9 cellular contexts compared by ENCODE assay signal in genomic region chr1:67771152-67771551, GRCh38.
DNase-seq lines count a peak whose midpoint lies in the region; FAIRE-seq and TF ChIP-seq lines count a peak whose summit lies in the region.
"Had no signal": no experiment of that assay in that cellular context is flagged by ENCODE, and none has a peak within 500 bp of the region (broad histone marks: within the 10 kb centered on the region; RNA-seq: fewer than 3 reads in every experiment).

No MANE protein-coding gene starts in this region.

- DNase-seq in GM12864 (ENCODE audit: low read depth): no peak
- DNase-seq in endothelial cell of umbilical vein (ENCODE audit: low read depth, low spot score): peak; percentile 73
- DNase-seq in trophoblast cell: peak; percentile 94 to 95
- DNase-seq in pons (ENCODE audit: low spot score): no peak
- no peak for DNase-seq in head of caudate nucleus
- no peak for DNase-seq in stimulated activated naive CD4-positive, alpha-beta T cell (lab: John Stamatoyannopoulos, UW)
- DNase-seq in activated T-cell treated with anti-CD3 and anti-CD28 coated beads, Interleukin-2, amount 50 U/mL, for 1 hour: no peak
- DNase-seq: hippocampal formation had no signal

- H4K8ac ChIP-seq in trophoblast cell (ENCODE audit: low read depth, low read length): no peak overlapping the region

- no peaks in the 10 kb centered on the region for H3F3A ChIP-seq in OCI-LY1 (ENCODE audit: insufficient read depth, low read length)

- H4K20me1 ChIP-seq in OCI-LY1 (ENCODE audit: insufficient read depth, low read length): no peaks in the 10 kb centered on the region
- no peaks in the 10 kb centered on the region for H4K20me1 ChIP-seq in endothelial cell of umbilical vein (replicated peaks; ENCODE audit: control insufficient read depth, extremely low read depth, insufficient read depth, low read length)

- no peak for TF ChIP-seq POLR2A in endothelial cell of umbilical vein (IDR thresholded peaks at IDR 0.05; ENCODE audit: low read depth, low read length)

- FAIRE-seq in endothelial cell of umbilical vein (lab: Jason Lieb, UNC): peak; percentile 55

- TF ChIP-seq CTCF in GM12864 (IDR thresholded peaks at IDR 0.05; ENCODE audit: low read depth, low read length, missing control alignments): peak; percentile 15
- peak; percentile 40; the same call in 1 of the 2 replicates for TF ChIP-seq CTCF in OCI-LY1 (IDR thresholded peaks at IDR 0.05; ENCODE audit: low read length)
- TF ChIP-seq CTCF in endothelial cell of umbilical vein (IDR thresholded peaks at IDR 0.05; ENCODE audit: extremely low read depth in 1 of 2, insufficient read depth in 1 of 2, low read depth in 1 of 2, low read length in 2 of 2): peak in 1 of 2 donors; percentile 8

- H3K4me1 ChIP-seq in OCI-LY1 (ENCODE audit: insufficient read depth, low read length, severe bottlenecking) (no peaks in the 10 kb centered on the region), endothelial cell of umbilical vein (ENCODE audit: control insufficient read depth, extremely low read depth, insufficient read depth, low read length) (peaks cover 40% of the 10 kb centered on the region), trophoblast cell (ENCODE audit: control insufficient read depth in 1 of 2, insufficient read depth in 2 of 2, low read length in 2 of 2) (peaks cover 0 to 2% of the 10 kb centered on the region in 2 experiments)

- H3K27ac ChIP-seq in OCI-LY1 (ENCODE audit: low read depth, low read length, poor library complexity, severe bottlenecking): no peak overlapping the region
- H3K27ac ChIP-seq in endothelial cell of umbilical vein (ENCODE audit: insufficient read depth, low read depth, low read length): peak overlapping the region; percentile 53
- no peak overlapping the region for H3K27ac ChIP-seq in trophoblast cell (ENCODE audit: low read depth, low read length)

- no peaks in the 10 kb centered on the region for H3K36me3 ChIP-seq in OCI-LY1 (ENCODE audit: insufficient read depth, low read length)
- peaks cover 4 to 7% of the 10 kb centered on the region in 2 experiments for H3K36me3 ChIP-seq in endothelial cell of umbilical vein (ENCODE audit: control insufficient read depth in 2 of 2, extremely low read depth in 1 of 2, insufficient read depth in 2 of 2, low read length in 2 of 2)
- H3K36me3 ChIP-seq in trophoblast cell (ENCODE audit: control insufficient read depth in 1 of 2, insufficient read depth in 2 of 2, low read length in 2 of 2): peaks cover 0 to 3% of the 10 kb centered on the region in 2 experiments

- H3K4me3 ChIP-seq in GM12864 (ENCODE audit: low read depth, low read length): no peak overlapping the region
- no peak overlapping the region for H3K4me3 ChIP-seq in OCI-LY1 (ENCODE audit: low read depth, low read length, poor library complexity, severe bottlenecking)
- no peak overlapping the region for H3K4me3 ChIP-seq in endothelial cell of umbilical vein (replicated peaks in 1 of 3; ENCODE audit: insufficient read depth in 1 of 3, low read depth in 1 of 3, low read length in 3 of 3)
- H3K4me3 ChIP-seq in trophoblast cell (ENCODE audit: low read depth, low read length): no peak overlapping the region

- BruUV-seq in endothelial cell of umbilical vein (replicated peaks; lab: Mats Ljungman, UMichigan): no TSS peak

- H2BK12ac ChIP-seq in trophoblast cell (ENCODE audit: low read length): no peak overlapping the region

- H3K4ac ChIP-seq in trophoblast cell (ENCODE audit: low read depth, low read length): no peak overlapping the region

- H3K27me3 ChIP-seq in OCI-LY1 (ENCODE audit: insufficient read depth, low read length) (no peaks in the 10 kb centered on the region), endothelial cell of umbilical vein (ENCODE audit: control insufficient read depth in 2 of 2, insufficient read depth in 2 of 2, low read length in 2 of 2) (no peaks in the 10 kb centered on the region), trophoblast cell (ENCODE audit: insufficient read depth, low read length) (no peaks in the 10 kb centered on the region)

- no peak overlapping the region for H4K91ac ChIP-seq in trophoblast cell (ENCODE audit: low read depth, low read length)

- H4K12ac ChIP-seq in trophoblast cell (ENCODE audit: low read depth, low read length): no peak overlapping the region

- WGBS in trophoblast cell (ENCODE audit: extremely low coverage, insufficient coverage, insufficient read length): no CpG with 5 or more reads among the region's 6 CpGs

- H3K14ac ChIP-seq in trophoblast cell (ENCODE audit: low read length): no peak overlapping the region

- H3K79me2 ChIP-seq in OCI-LY1 (ENCODE audit: insufficient read depth, low read length) (no peaks in the 10 kb centered on the region), endothelial cell of umbilical vein (ENCODE audit: control insufficient read depth, insufficient read depth, low read length) (peaks cover 58% of the 10 kb centered on the region), trophoblast cell (ENCODE audit: control insufficient read depth, insufficient read depth, low read length, poor library complexity) (no peaks in the 10 kb centered on the region)

- H3K18ac ChIP-seq in trophoblast cell (ENCODE audit: low read length): no peak overlapping the region

- H3K9ac ChIP-seq in OCI-LY1 (ENCODE audit: low read length) (no peak overlapping the region), endothelial cell of umbilical vein (replicated peaks; ENCODE audit: extremely low read depth, insufficient read depth, low read length) (no peak overlapping the region), trophoblast cell (ENCODE audit: low read length) (no peak overlapping the region)

- no peak overlapping the region for H3K23ac ChIP-seq in trophoblast cell (ENCODE audit: low read length)

- H3K9me3 ChIP-seq in OCI-LY1 (ENCODE audit: low read length): no peaks in the 10 kb centered on the region
- no peaks in the 10 kb centered on the region for H3K9me3 ChIP-seq in endothelial cell of umbilical vein (replicated peaks; ENCODE audit: control insufficient read depth, insufficient read depth, low read length)
- H3K9me3 ChIP-seq in trophoblast cell (ENCODE audit: insufficient read depth, low read depth, low read length): no peaks in the 10 kb centered on the region

- intact Hi-C loops in endothelial cell of umbilical vein (cut with micrococcal nuclease) (loop anchor here (1.0 kb wide), 1 partner anchor 61 kb away; no protein-coding TSS in a partner anchor), head of caudate nucleus (cut with DNase I) (no loop called here)

- no peak overlapping the region for H3K4me2 ChIP-seq in OCI-LY1 (ENCODE audit: low read length)
- H3K4me2 ChIP-seq in endothelial cell of umbilical vein (ENCODE audit: insufficient read depth, low read length): no peak overlapping the region
- no peak overlapping the region for H3K4me2 ChIP-seq in trophoblast cell (ENCODE audit: low read length)

- no peak overlapping the region for H2AFZ ChIP-seq in OCI-LY1 (ENCODE audit: low read length)
- no peak overlapping the region for H2AFZ ChIP-seq in endothelial cell of umbilical vein (ENCODE audit: low read depth, low read length)
- H2AFZ ChIP-seq in trophoblast cell (ENCODE audit: insufficient read depth, low read length, poor library complexity): no peak overlapping the region

- CTCF ChIA-PET in endothelial cell of umbilical vein (lab: Charles Lee): interaction anchor here (1.0 to 4.2 kb wide), 14 partner anchors 9 to 236 kb away, joined by 3 to 20 read pairs (median 7); partner anchors contain the start of gene GNG12

- dilution Hi-C loops in endothelial cell of umbilical vein (cut with MboI; ENCODE audit: extremely low pct_ligation_motif_present, low sequenced_read_pairs): loop anchor here (25.0 kb wide), 1 partner anchor 234 kb away; no protein-coding TSS in a partner anchor

- H2BK5ac ChIP-seq in trophoblast cell (ENCODE audit: low read depth, low read length, poor library complexity): no peak overlapping the region

- POLR2A ChIA-PET in endothelial cell of umbilical vein (lab: Charles Lee): interaction anchor here (0.5 kb wide), 1 partner anchor 309 kb away, joined by 7 read pairs; no protein-coding TSS in a partner anchor

- no peaks in the 10 kb centered on the region for H3K9me1 ChIP-seq in endothelial cell of umbilical vein (replicated peaks; ENCODE audit: control insufficient read depth, extremely low read depth, insufficient read depth, low read length)

- no peaks in the 10 kb centered on the region for H3K9me2 ChIP-seq in OCI-LY1 (ENCODE audit: low read depth, low read length)

- H2BK120ac ChIP-seq in trophoblast cell (ENCODE audit: insufficient read depth, low read length, poor library complexity): no peak overlapping the region

- H2AK5ac ChIP-seq in trophoblast cell (ENCODE audit: low read length): no peak overlapping the region

- H3K79me1 ChIP-seq in trophoblast cell (ENCODE audit: low read length): no peaks in the 10 kb centered on the region

TF ChIP-seq in endothelial cell of umbilical vein, 7 proteins besides CTCF, POLR2A, EP300 and RAD21:
- TF ChIP-seq MAX (IDR thresholded peaks at IDR 0.05; ENCODE audit: insufficient read depth, insufficient read length) (no peak), EZH2 (IDR thresholded peaks at IDR 0.05; ENCODE audit: borderline replicate concordance, low read depth, low read length, severe bottlenecking) (no peak), POLR2AphosphoS5 (IDR thresholded peaks at IDR 0.05; ENCODE audit: insufficient read depth, low read depth, low read length) (no peak), JUN (IDR thresholded peaks at IDR 0.05; ENCODE audit: borderline replicate concordance, insufficient read depth, insufficient read length, low read depth) (peak; percentile 16), GATA2 (IDR thresholded peaks at IDR 0.05; ENCODE audit: insufficient read depth, insufficient read length, low read depth, low read length) (peak; percentile 22), MYC (IDR thresholded peaks at IDR 0.05; ENCODE audit: low read depth, low read length) (no peak), FOS (IDR thresholded peaks at IDR 0.05; ENCODE audit: borderline replicate concordance, insufficient read depth, low read length) (peak; percentile 35)

Comparison
In these comparisons a context has a peak if more than half of its experiments do, and no peak if none do; other contexts are left out.
1. DNase-seq: peak in endothelial cell of umbilical vein (single experiment) and trophoblast cell (2 of 2); none in GM12864 (single experiment), pons (single experiment), head of caudate nucleus (0 of 42), stimulated activated naive CD4-positive, alpha-beta T cell (0 of 6) and activated T-cell treated with anti-CD3 and anti-CD28 coated beads, Interleukin-2, amount 50 U/mL, for 1 hour (single experiment).